28 cellular contexts compared by ENCODE assay signal in genomic region chr10:130902929-130903328, GRCh38.
"Had no signal": no experiment of that assay in that cellular context is flagged by ENCODE, and none has a peak within 500 bp of the region (broad histone marks: within the 10 kb centered on the region; RNA-seq: fewer than 3 reads in every experiment).

No MANE protein-coding gene starts in this region.

- H3K27ac ChIP-seq: stomach, suprapubic skin, testis, thoracic aorta, thyroid gland, tibial artery, transverse colon, upper lobe of left lung, upper lobe of right lung, uterus, vagina had no signal

- H3K27ac Mint-ChIP-seq: stimulated activated effector memory CD8-positive, alpha-beta T cell treated with anti-CD3 and anti-CD28 coated beads, Interleukin-12 subunit alpha, Interleukin-12 subunit beta, amount 100 ng/mL, for 72 hours; stimulated activated memory B cell treated with anti-CD40 and anti-IgM and Interleukin-4, amounts not matched to agents 10 μg/mL and 1 μg/mL and 100 μg/mL, for 72 hours; stimulated activated naive B cell treated with anti-CD40 and anti-IgM and Interleukin-4, amounts not matched to agents 10 μg/mL and 1 μg/mL and 100 μg/mL, for 72 hours; stimulated activated naive CD8-positive, alpha-beta T cell treated with anti-CD3 and anti-CD28 coated beads, Interleukin-15, amount 100 ng/mL, for 72 hours; stimulated activated naive CD8-positive, alpha-beta T cell treated with anti-CD3 and anti-CD28 coated beads, Interleukin-15, Interleukin-2, amounts not matched to agents 100 ng/mL and 50 ng/mL, for 24 hours; type B pancreatic cell had no signal

- ATAC-seq: stimulated activated effector memory CD8-positive, alpha-beta T cell treated with anti-CD3 and anti-CD28 coated beads, Interleukin-12 subunit alpha, Interleukin-12 subunit beta, amount 100 ng/mL, for 72 hours; stimulated activated memory B cell treated with anti-CD40 and anti-IgM and Interleukin-4, amounts not matched to agents 10 μg/mL and 1 μg/mL and 100 μg/mL, for 72 hours; stimulated activated naive B cell treated with anti-CD40 and anti-IgM and Interleukin-4, amounts not matched to agents 10 μg/mL and 1 μg/mL and 100 μg/mL, for 72 hours; stimulated activated naive CD8-positive, alpha-beta T cell treated with anti-CD3 and anti-CD28 coated beads, Interleukin-15, amount 100 ng/mL, for 72 hours; stimulated activated naive CD8-positive, alpha-beta T cell treated with anti-CD3 and anti-CD28 coated beads, Interleukin-15, Interleukin-2, amounts not matched to agents 100 U/mL and 50 U/mL, for 24 hours; upper lobe of right lung had no signal

- H3K4me1 ChIP-seq: stomach, suprapubic skin, testis, thyroid gland, tibial artery, tibial nerve, transverse colon, upper lobe of left lung, upper lobe of right lung, uterus, vagina had no signal

- H3K36me3 ChIP-seq: stomach, suprapubic skin, thoracic aorta, thyroid gland, tibial artery, tibial nerve, transverse colon, upper lobe of left lung, upper lobe of right lung, uterus, vagina had no signal

- H3K36me3 Mint-ChIP-seq: stimulated activated effector memory CD8-positive, alpha-beta T cell treated with anti-CD3 and anti-CD28 coated beads, Interleukin-12 subunit alpha, Interleukin-12 subunit beta, amount 100 ng/mL, for 72 hours; stimulated activated memory B cell treated with anti-CD40 and anti-IgM and Interleukin-4, amounts not matched to agents 10 μg/mL and 1 μg/mL and 100 μg/mL, for 72 hours; stimulated activated naive B cell treated with anti-CD40 and anti-IgM and Interleukin-4, amounts not matched to agents 10 μg/mL and 1 μg/mL and 100 μg/mL, for 72 hours; type B pancreatic cell had no signal

- H3K9me3 ChIP-seq: stomach, suprapubic skin, testis, thoracic aorta, thyroid gland, tibial artery, tibial nerve, transverse colon, upper lobe of left lung, upper lobe of right lung, uterus, vagina had no signal

- H3K4me3 Mint-ChIP-seq: stimulated activated effector memory CD8-positive, alpha-beta T cell treated with anti-CD3 and anti-CD28 coated beads, Interleukin-12 subunit alpha, Interleukin-12 subunit beta, amount 100 ng/mL, for 72 hours; stimulated activated memory B cell treated with anti-CD40 and anti-IgM and Interleukin-4, amounts not matched to agents 10 μg/mL and 1 μg/mL and 100 μg/mL, for 72 hours; stimulated activated naive B cell treated with anti-CD40 and anti-IgM and Interleukin-4, amounts not matched to agents 10 μg/mL and 1 μg/mL and 100 μg/mL, for 72 hours; stimulated activated naive CD8-positive, alpha-beta T cell treated with anti-CD3 and anti-CD28 coated beads, Interleukin-15, amount 100 ng/mL, for 72 hours; stimulated activated naive CD8-positive, alpha-beta T cell treated with anti-CD3 and anti-CD28 coated beads, Interleukin-15, Interleukin-2, amounts not matched to agents 100 ng/mL and 50 ng/mL, for 24 hours; type B pancreatic cell had no signal

- DNase-seq: stimulated activated CD4-positive, alpha-beta T cell treated with anti-CD3 and anti-CD28 coated beads, Interleukin-2, amount 100 ng/mL, for 48 hours; stimulated activated CD4-positive, alpha-beta T cell treated with anti-CD3 and anti-CD28 coated beads, Interleukin-4, amount 100 ng/mL, for 1 hour; stimulated activated CD4-positive, alpha-beta T cell treated with anti-CD3 and anti-CD28 coated beads, Interleukin-4, amount 100 ng/mL, for 24 hours; stimulated activated CD4-positive, alpha-beta T cell treated with anti-CD3 and anti-CD28 coated beads, Interleukin-4, amount 100 ng/mL, for 4 hours; stimulated activated CD8-positive, alpha-beta memory T cell treated with anti-CD3 and anti-CD28 coated beads, Interleukin-4, amount 100 ng/mL, for 48 hours; stimulated activated naive B cell treated with anti-CD40 and anti-IgM and Interleukin-4, amounts not matched to agents 10 μg/mL and 1 μg/mL and 100 μg/mL, for 72 hours; stimulated activated naive CD4-positive, alpha-beta T cell; stimulated activated naive CD4-positive, alpha-beta T cell treated with Interleukin-2 at 50 U/mL for 16 hours; stimulated activated naive CD8-positive, alpha-beta T cell treated with anti-CD3 and anti-CD28 coated beads, Interleukin-15, amount 100 ng/mL, for 72 hours; stimulated activated naive CD8-positive, alpha-beta T cell treated with anti-CD3 and anti-CD28 coated beads, Interleukin-15, Interleukin-2, amounts not matched to agents 100 U/mL and 50 U/mL, for 24 hours; stomach; substantia nigra; testis; thyroid gland; tibial artery; transverse colon; trophoblast cell; upper lobe of left lung; upper lobe of right lung; uterus had no signal

- H3K4me3 ChIP-seq: stomach, suprapubic skin, testis, thoracic aorta, thyroid gland, tibial artery, tibial nerve, transverse colon, upper lobe of left lung, upper lobe of right lung, uterus, vagina had no signal

- H3K27me3 Mint-ChIP-seq: stimulated activated memory B cell treated with anti-CD40 and anti-IgM and Interleukin-4, amounts not matched to agents 10 μg/mL and 1 μg/mL and 100 μg/mL, for 72 hours; stimulated activated naive B cell treated with anti-CD40 and anti-IgM and Interleukin-4, amounts not matched to agents 10 μg/mL and 1 μg/mL and 100 μg/mL, for 72 hours; stimulated activated naive CD8-positive, alpha-beta T cell treated with anti-CD3 and anti-CD28 coated beads, Interleukin-15, Interleukin-2, amounts not matched to agents 100 ng/mL and 50 ng/mL, for 24 hours had no signal

- H3K9me3 Mint-ChIP-seq: stimulated activated effector memory CD8-positive, alpha-beta T cell treated with anti-CD3 and anti-CD28 coated beads, Interleukin-12 subunit alpha, Interleukin-12 subunit beta, amount 100 ng/mL, for 72 hours; stimulated activated naive B cell treated with anti-CD40 and anti-IgM and Interleukin-4, amounts not matched to agents 10 μg/mL and 1 μg/mL and 100 μg/mL, for 72 hours; stimulated activated naive CD8-positive, alpha-beta T cell treated with anti-CD3 and anti-CD28 coated beads, Interleukin-15, amount 100 ng/mL, for 72 hours; stimulated activated naive CD8-positive, alpha-beta T cell treated with anti-CD3 and anti-CD28 coated beads, Interleukin-15, Interleukin-2, amounts not matched to agents 100 ng/mL and 50 ng/mL, for 24 hours; type B pancreatic cell had no signal

- H3K4me1 Mint-ChIP-seq: stimulated activated effector memory CD8-positive, alpha-beta T cell treated with anti-CD3 and anti-CD28 coated beads, Interleukin-12 subunit alpha, Interleukin-12 subunit beta, amount 100 ng/mL, for 72 hours; stimulated activated memory B cell treated with anti-CD40 and anti-IgM and Interleukin-4, amounts not matched to agents 10 μg/mL and 1 μg/mL and 100 μg/mL, for 72 hours; stimulated activated naive B cell treated with anti-CD40 and anti-IgM and Interleukin-4, amounts not matched to agents 10 μg/mL and 1 μg/mL and 100 μg/mL, for 72 hours; stimulated activated naive CD8-positive, alpha-beta T cell treated with anti-CD3 and anti-CD28 coated beads, Interleukin-15, amount 100 ng/mL, for 72 hours had no signal

- H3K27me3 ChIP-seq: testis, thyroid gland, tibial nerve, transverse colon, upper lobe of left lung, uterus, vagina had no signal
